Comparison of ENCODE assay signal across 2 cellular contexts in the genomic region with DNA sequence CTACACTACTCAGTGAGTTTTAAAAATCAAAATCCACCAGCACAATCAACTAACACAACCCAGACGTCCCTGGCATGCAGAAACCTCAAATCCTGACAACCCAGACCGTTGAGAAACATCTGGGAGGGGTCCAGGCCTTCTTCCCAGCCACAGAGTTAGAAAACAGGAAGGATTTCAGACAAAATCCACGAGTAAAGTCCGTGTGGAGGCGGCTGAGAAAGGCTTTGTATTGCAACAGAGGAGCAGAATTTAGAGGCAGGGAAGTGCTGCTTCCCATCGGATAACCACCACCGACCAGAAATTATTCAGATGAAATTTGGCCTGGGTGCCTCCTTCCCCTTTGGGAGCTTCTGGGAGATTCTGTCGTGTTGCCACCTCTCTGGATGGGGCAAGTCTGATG.
TF ChIP-seq lines count a peak whose summit lies in the region.

No MANE protein-coding gene starts in this region.

TF ChIP-seq in SK-N-SH treated with all-trans-retinoic acid at 6 μM for 48 hours, 23 proteins besides CTCF, POLR2A, EP300 and RAD21 (continued from another document):
- TF ChIP-seq PPARA (CRISPR knock-in tag; IDR thresholded peaks at IDR 0.05; ENCODE audit: borderline replicate concordance) (no peak), POU6F1 (CRISPR knock-in tag; IDR thresholded peaks at IDR 0.05; ENCODE audit: borderline replicate concordance, low read depth) (no peak), BACH2 (CRISPR knock-in tag; IDR thresholded peaks at IDR 0.05; ENCODE audit: borderline replicate concordance) (no peak), SNAI2 (CRISPR knock-in tag; IDR thresholded peaks at IDR 0.05) (no peak), ZNF70 (CRISPR knock-in tag; IDR thresholded peaks at IDR 0.05) (no peak), TSHZ2 (CRISPR knock-in tag; IDR thresholded peaks at IDR 0.05) (no peak), ZC3H10 (CRISPR knock-in tag; IDR thresholded peaks at IDR 0.05) (no peak), GLIS3 (CRISPR knock-in tag; IDR thresholded peaks at IDR 0.05) (no peak), OSR1 (CRISPR knock-in tag; IDR thresholded peaks at IDR 0.05) (no peak), ESRRG (CRISPR knock-in tag; IDR thresholded peaks at IDR 0.05) (no peak), ZNF8 (CRISPR knock-in tag; IDR thresholded peaks at IDR 0.05) (no peak), TCF4 (CRISPR knock-in tag; IDR thresholded peaks at IDR 0.05; ENCODE audit: borderline replicate concordance) (no peak), TOX (CRISPR knock-in tag; IDR thresholded peaks at IDR 0.05; ENCODE audit: borderline replicate concordance) (no peak)
- TF ChIP-seq, protein P1, sequence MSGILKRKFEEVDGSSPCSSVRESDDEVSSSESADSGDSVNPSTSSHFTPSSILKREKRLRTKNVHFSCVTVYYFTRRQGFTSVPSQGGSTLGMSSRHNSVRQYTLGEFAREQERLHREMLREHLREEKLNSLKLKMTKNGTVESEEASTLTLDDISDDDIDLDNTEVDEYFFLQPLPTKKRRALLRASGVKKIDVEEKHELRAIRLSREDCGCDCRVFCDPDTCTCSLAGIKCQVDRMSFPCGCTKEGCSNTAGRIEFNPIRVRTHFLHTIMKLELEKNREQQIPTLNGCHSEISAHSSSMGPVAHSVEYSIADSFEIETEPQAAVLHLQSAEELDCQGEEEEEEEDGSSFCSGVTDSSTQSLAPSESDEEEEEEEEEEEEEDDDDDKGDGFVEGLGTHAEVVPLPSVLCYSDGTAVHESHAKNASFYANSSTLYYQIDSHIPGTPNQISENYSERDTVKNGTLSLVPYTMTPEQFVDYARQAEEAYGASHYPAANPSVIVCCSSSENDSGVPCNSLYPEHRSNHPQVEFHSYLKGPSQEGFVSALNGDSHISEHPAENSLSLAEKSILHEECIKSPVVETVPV (CRISPR knock-in tag; IDR thresholded peaks at IDR 0.05), result no peak

TF ChIP-seq in SK-N-SH, 30 proteins besides CTCF, POLR2A, EP300 and RAD21 (continued from another document):
- TF ChIP-seq, protein P2, sequence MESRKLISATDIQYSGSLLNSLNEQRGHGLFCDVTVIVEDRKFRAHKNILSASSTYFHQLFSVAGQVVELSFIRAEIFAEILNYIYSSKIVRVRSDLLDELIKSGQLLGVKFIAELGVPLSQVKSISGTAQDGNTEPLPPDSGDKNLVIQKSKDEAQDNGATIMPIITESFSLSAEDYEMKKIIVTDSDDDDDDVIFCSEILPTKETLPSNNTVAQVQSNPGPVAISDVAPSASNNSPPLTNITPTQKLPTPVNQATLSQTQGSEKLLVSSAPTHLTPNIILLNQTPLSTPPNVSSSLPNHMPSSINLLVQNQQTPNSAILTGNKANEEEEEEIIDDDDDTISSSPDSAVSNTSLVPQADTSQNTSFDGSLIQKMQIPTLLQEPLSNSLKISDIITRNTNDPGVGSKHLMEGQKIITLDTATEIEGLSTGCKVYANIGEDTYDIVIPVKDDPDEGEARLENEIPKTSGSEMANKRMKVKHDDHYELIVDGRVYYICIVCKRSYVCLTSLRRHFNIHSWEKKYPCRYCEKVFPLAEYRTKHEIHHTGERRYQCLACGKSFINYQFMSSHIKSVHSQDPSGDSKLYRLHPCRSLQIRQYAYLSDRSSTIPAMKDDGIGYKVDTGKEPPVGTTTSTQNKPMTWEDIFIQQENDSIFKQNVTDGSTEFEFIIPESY (IDR thresholded peaks at IDR 0.05; ENCODE audit: borderline replicate concordance, low read depth), result no peak
- TF ChIP-seq RCOR1 (IDR thresholded peaks at IDR 0.05; ENCODE audit: low read length) (no peak), MEF2A (IDR thresholded peaks at IDR 0.05; ENCODE audit: borderline replicate concordance, low read depth) (no peak), IRF3 (IDR thresholded peaks at IDR 0.05; ENCODE audit: low read depth, low read length) (no peak), FOXJ3 (CRISPR knock-in tag; IDR thresholded peaks at IDR 0.05) (no peak), TEAD4 (IDR thresholded peaks at IDR 0.05; ENCODE audit: borderline replicate concordance, insufficient read depth) (no peak), POLR2AphosphoS5 (IDR thresholded peaks at IDR 0.05; ENCODE audit: low read depth, low read length) (no peak), FOXM1 (IDR thresholded peaks at IDR 0.05; ENCODE audit: low read depth) (no peak)
